Comparison of ENCODE assay signal across 1 cellular context in the genomic region with DNA sequence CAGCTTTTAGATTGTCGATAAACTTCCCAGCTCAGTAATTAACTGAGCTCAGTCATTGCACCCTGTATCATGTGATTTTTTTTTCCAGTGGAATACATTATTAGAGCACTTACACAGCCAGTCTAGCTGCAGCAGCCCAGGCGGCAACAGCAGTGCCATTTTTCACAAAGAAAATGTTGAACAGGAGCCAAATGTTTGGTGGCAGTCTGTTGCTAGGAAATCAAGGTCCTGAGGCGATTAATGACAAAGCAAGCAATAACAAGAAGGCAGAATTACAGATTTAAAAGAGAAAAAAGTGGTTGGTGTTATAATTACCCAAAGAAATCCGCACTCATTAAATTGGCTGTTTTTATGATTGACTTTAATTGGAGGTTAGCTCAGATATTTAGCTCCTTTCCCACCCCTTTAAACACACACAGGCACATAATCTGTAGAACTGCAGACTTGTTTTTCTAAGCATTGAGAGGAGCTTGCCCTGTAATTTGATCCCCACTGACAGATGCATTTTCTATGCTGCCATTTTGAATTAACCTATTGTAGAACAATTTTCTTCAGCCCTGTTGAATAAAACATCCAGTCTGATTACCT.
A peak's percentile ranks its signal among the peaks of the same experiment; 100 is the strongest.
TF ChIP-seq lines count a peak whose summit lies in the region.

No MANE protein-coding gene starts in this region.

TF ChIP-seq in SK-N-SH, 30 proteins besides CTCF, POLR2A, EP300 and RAD21 (continued from another document):
- TF ChIP-seq RCOR1 (IDR thresholded peaks at IDR 0.05; ENCODE audit: low read length) (no peak), TCF12 (IDR thresholded peaks at IDR 0.05) (0 out of 2 replicates have a peak, but pooled peaks have one; percentile 9), MXI1 (IDR thresholded peaks at IDR 0.05; ENCODE audit: low read depth, low read length) (no peak; the same call in 1 of the 2 replicates), SMC3 (IDR thresholded peaks at IDR 0.05; ENCODE audit: low read depth, low read length) (no peak; the same call in 1 of the 2 replicates), RXRA (IDR thresholded peaks at IDR 0.05; ENCODE audit: borderline replicate concordance, low read depth) (no peak), NRF1 (IDR thresholded peaks at IDR 0.05; ENCODE audit: low read depth, low read length) (no peak), TAF1 (IDR thresholded peaks at IDR 0.05; ENCODE audit: borderline replicate concordance, low read depth, low read length) (no peak), POLR2AphosphoS5 (IDR thresholded peaks at IDR 0.05; ENCODE audit: low read depth, low read length) (no peak), EZH2phosphoT487 (IDR thresholded peaks at IDR 0.05; ENCODE audit: borderline replicate concordance, low read depth) (no peak), SIN3A (IDR thresholded peaks at IDR 0.05; ENCODE audit: borderline replicate concordance, low read depth, low read length) (no peak), FOXJ3 (CRISPR knock-in tag; IDR thresholded peaks at IDR 0.05) (peak; percentile 21; the same call in 1 of the 2 replicates), YY1 (IDR thresholded peaks at IDR 0.05; ENCODE audit: low read depth) (peak; percentile 36; the same call in 1 of the 2 replicates), CHD2 (IDR thresholded peaks at IDR 0.05; ENCODE audit: low read length, partially characterized antibody) (peak; percentile 40), MEF2A (IDR thresholded peaks at IDR 0.05; ENCODE audit: borderline replicate concordance, low read depth) (no peak), FOXM1 (IDR thresholded peaks at IDR 0.05; ENCODE audit: low read depth) (no peak), JUND (IDR thresholded peaks at IDR 0.05) (no peak)
- TF ChIP-seq, protein P1, sequence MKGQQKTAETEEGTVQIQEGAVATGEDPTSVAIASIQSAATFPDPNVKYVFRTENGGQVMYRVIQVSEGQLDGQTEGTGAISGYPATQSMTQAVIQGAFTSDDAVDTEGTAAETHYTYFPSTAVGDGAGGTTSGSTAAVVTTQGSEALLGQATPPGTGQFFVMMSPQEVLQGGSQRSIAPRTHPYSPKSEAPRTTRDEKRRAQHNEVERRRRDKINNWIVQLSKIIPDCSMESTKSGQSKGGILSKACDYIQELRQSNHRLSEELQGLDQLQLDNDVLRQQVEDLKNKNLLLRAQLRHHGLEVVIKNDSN (IDR thresholded peaks at IDR 0.05; ENCODE audit: borderline replicate concordance, low read depth) = no peak
- TF ChIP-seq, protein P2, sequence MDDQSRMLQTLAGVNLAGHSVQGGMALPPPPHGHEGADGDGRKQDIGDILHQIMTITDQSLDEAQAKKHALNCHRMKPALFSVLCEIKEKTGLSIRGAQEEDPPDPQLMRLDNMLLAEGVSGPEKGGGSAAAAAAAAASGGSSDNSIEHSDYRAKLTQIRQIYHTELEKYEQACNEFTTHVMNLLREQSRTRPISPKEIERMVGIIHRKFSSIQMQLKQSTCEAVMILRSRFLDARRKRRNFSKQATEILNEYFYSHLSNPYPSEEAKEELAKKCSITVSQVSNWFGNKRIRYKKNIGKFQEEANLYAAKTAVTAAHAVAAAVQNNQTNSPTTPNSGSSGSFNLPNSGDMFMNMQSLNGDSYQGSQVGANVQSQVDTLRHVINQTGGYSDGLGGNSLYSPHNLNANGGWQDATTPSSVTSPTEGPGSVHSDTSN (IDR thresholded peaks at IDR 0.05) = peak; percentile 18; the same call in 1 of the 2 replicates
- TF ChIP-seq, protein P3, sequence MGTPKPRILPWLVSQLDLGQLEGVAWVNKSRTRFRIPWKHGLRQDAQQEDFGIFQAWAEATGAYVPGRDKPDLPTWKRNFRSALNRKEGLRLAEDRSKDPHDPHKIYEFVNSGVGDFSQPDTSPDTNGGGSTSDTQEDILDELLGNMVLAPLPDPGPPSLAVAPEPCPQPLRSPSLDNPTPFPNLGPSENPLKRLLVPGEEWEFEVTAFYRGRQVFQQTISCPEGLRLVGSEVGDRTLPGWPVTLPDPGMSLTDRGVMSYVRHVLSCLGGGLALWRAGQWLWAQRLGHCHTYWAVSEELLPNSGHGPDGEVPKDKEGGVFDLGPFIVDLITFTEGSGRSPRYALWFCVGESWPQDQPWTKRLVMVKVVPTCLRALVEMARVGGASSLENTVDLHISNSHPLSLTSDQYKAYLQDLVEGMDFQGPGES (IDR thresholded peaks at IDR 0.05; ENCODE audit: low read depth, low read length) = no peak
